13 cellular contexts compared by ENCODE assay signal in the genomic region with DNA sequence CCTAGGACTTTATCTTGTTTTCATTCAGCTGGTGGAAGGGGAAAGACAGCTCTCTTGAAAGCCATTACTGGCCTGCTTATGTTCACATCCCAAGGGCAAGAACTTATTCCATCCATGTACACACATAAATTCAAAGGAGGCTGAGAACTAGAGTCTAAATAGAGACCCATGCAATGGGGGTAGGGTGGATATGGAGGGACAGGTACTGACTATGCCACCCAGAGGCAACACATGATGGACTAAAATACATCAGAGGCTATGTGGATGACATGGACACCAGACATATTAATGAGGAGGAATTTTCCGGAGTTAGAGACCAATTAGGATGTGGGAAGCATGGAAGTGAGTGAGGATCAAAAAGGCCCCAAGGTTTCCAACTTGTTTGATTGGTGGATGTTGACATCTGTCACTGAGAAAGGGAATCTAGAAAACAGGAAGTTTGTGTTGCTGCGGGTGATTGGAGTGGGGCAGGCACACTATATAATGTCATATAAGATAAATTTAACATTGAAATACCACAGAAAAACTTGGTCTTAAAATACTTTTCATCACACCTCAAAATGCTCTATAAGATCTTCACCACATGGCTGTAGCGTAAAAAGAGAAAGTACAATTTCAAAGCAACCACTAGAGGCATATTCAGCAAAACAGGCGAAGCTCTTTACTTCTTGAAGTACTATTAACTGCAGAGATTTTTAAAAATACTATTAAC.
A peak's percentile ranks its signal among the peaks of the same experiment; 100 is the strongest.
DNase-seq lines count a peak whose midpoint lies in the region; ATAC-seq, FAIRE-seq and TF ChIP-seq lines count a peak whose summit lies in the region.
"Had no signal": no experiment of that assay in that cellular context is flagged by ENCODE, and none has a peak within 500 bp of the region (broad histone marks: within the 10 kb centered on the region; RNA-seq: fewer than 3 reads in every experiment).

No MANE protein-coding gene starts in this region.

- no peak overlapping the region for H3K4me3 ChIP-seq in HepG2 (replicated peaks in 1 of 3; ENCODE audit: insufficient read depth in 1 of 3, low read depth in 2 of 3, low read length in 3 of 3)
- no peak overlapping the region for H3K4me3 ChIP-seq in right lobe of liver
- H3K4me3 ChIP-seq in IMR-90 (ENCODE audit: insufficient read depth, low read depth, low read length), result no peak overlapping the region
- H3K4me3 ChIP-seq: lung had no signal

- no peak for FAIRE-seq in HepG2 (lab: Jason Lieb, UNC)
- FAIRE-seq: frontal cortex had no signal

- no peak overlapping the region for H3K4ac ChIP-seq in IMR-90 (ENCODE audit: low read depth, low read length)

- intact Hi-C loops in HepG2 (cut with micrococcal nuclease; ENCODE audit: unreplicated experiment), result no loop called here
- intact Hi-C loops in right lobe of liver (cut with DNase I), result no loop called here
- intact Hi-C loops in IMR-90 (cut with micrococcal nuclease), result no loop called here

- no peaks in the 10 kb centered on the region for H3K79me2 ChIP-seq in HepG2 (ENCODE audit: insufficient read depth, low read length)

- H3K79me1 ChIP-seq in IMR-90 (ENCODE audit: low read depth in 1 of 2, low read length in 2 of 2), result no peaks in the 10 kb centered on the region

- CTCF ChIA-PET in HepG2 (lab: Yijun Ruan, JAX; ENCODE audit: low intra/inter-chr PET ratio, low total read pairs), result no interaction called here
- CTCF ChIA-PET in IMR-90 (lab: Yijun Ruan, JAX), result no interaction called here

- DNase-seq in HepG2 (ENCODE audit: low spot score), result no peak
- DNase-seq in right lobe of liver, result no peak
- DNase-seq in IMR-90, result no peak
- DNase-seq in chondrocyte (ENCODE audit: low spot score), result no peak
- DNase-seq in type B pancreatic cell (ENCODE audit: extremely low spot score, unreplicated experiment), result no peak
- DNase-seq in islet precursor cell, result no peak
- DNase-seq in putamen (ENCODE audit: low spot score), result no peak
- DNase-seq: C1 segment of cervical spinal cord, NCI-H2029 treated with DMSO at 0.1 percent for 48 hours, T-cell had no signal

- H2BK5ac ChIP-seq in IMR-90 (ENCODE audit: low read depth, low read length, poor library complexity, severe bottlenecking), result no peak overlapping the region

- TF ChIP-seq POLR2A in HepG2 (IDR thresholded peaks at IDR 0.05; ENCODE audit: insufficient read depth in 1 of 2, low read depth in 2 of 2, low read length in 2 of 2) (no peak), right lobe of liver (IDR thresholded peaks at IDR 0.05) (no peak), IMR-90 (IDR thresholded peaks at IDR 0.05; ENCODE audit: low read depth, low read length) (no peak)

- H2AFZ ChIP-seq in HepG2 (ENCODE audit: low read length) (no peak overlapping the region), IMR-90 (replicated peaks; ENCODE audit: low read length, poor library complexity) (no peak overlapping the region)

- H2AK9ac ChIP-seq in IMR-90 (replicated peaks; ENCODE audit: low read depth, low read length, poor library complexity), result peak overlapping the region; percentile 37

- 3% methylated on average over 4 of the region's 4 CpGs for whole genome bisulfite sequencing in HepG2 (ENCODE audit: low lambda C conversion rate)
- 60% methylated on average over 4 of the region's 4 CpGs for WGBS in right lobe of liver (ENCODE audit: insufficient coverage, low coverage, low lambda C conversion rate, missing lambda C conversion rate)
- 57% methylated on average over 1 of the region's 4 CpGs; no CpG with 5 or more reads in 1 of the 2 experiments for whole genome bisulfite sequencing in IMR-90 (ENCODE audit: extremely low coverage in 2 of 2, insufficient read length in 1 of 2), 2 experiments

- H3K9me3 Mint-ChIP-seq in chondrocyte (ENCODE audit: low read depth), result no peaks in the 10 kb centered on the region
- H3K9me3 Mint-ChIP-seq in type B pancreatic cell, result no peaks in the 10 kb centered on the region
- H3K9me3 Mint-ChIP-seq: T-cell had no signal

- no peak overlapping the region for H2BK15ac ChIP-seq in IMR-90 (ENCODE audit: low read depth, low read length)

- H3K23ac ChIP-seq in IMR-90 (ENCODE audit: low read depth, low read length), result no peak overlapping the region

- H3K27ac Mint-ChIP-seq in chondrocyte (ENCODE audit: unreplicated experiment) (no peak overlapping the region), type B pancreatic cell (no peak overlapping the region)
- H3K27ac Mint-ChIP-seq: T-cell had no signal

- no peak for TF ChIP-seq EP300 in HepG2 (IDR thresholded peaks at IDR 0.05; ENCODE audit: low read depth in 2 of 2, low read length in 2 of 2)
- TF ChIP-seq EP300 in HepG2 (CRISPR knock-in tag; IDR thresholded peaks at IDR 0.05; ENCODE audit: borderline replicate concordance), result no peak

- H2BK20ac ChIP-seq in IMR-90 (ENCODE audit: low read depth, low read length), result no peak overlapping the region

- no peak overlapping the region for H3K56ac ChIP-seq in IMR-90 (ENCODE audit: extremely low read depth, insufficient read depth, low read length)

- ATAC-seq in HepG2 (peak; percentile 60; the same call in 1 of the 3 replicates), right lobe of liver (no peak), IMR-90 (ENCODE audit: low read depth) (no peak), HG03095 (IDR thresholded peaks at IDR 0.05; ENCODE audit: unreplicated experiment) (no peak)
- ATAC-seq: T-cell had no signal

- H3K27me3 Mint-ChIP-seq in chondrocyte (ENCODE audit: low read depth), result no peaks in the 10 kb centered on the region
- no peaks in the 10 kb centered on the region for H3K27me3 Mint-ChIP-seq in type B pancreatic cell

- H2AK5ac ChIP-seq in IMR-90 (ENCODE audit: low read depth, low read length), result no peak overlapping the region

- TF ChIP-seq CTCF in HepG2 (CRISPR knock-in tag; IDR thresholded peaks at IDR 0.05), result no peak
- no peak for TF ChIP-seq CTCF in right lobe of liver (IDR thresholded peaks at IDR 0.05)
- TF ChIP-seq CTCF in IMR-90 (conservative IDR thresholded peaks at IDR 0.05; ENCODE audit: low read depth, low read length), result no peak
- TF ChIP-seq CTCF in chondrocyte (IDR thresholded peaks at IDR 0.05), result peak; percentile 64
- TF ChIP-seq CTCF in type B pancreatic cell (conservative IDR thresholded peaks at IDR 0.05), result peak; percentile 62

- no peak overlapping the region for H4K91ac ChIP-seq in IMR-90 (ENCODE audit: insufficient read depth, low read depth, low read length)

- H2BK120ac ChIP-seq in IMR-90 (ENCODE audit: low read depth, low read length), result no peak overlapping the region

- H3K4me1 ChIP-seq in HepG2 (ENCODE audit: insufficient read depth, low read length), result no peaks in the 10 kb centered on the region
- H3K4me1 ChIP-seq in right lobe of liver, result no peaks in the 10 kb centered on the region
- no peaks in the 10 kb centered on the region for H3K4me1 ChIP-seq in IMR-90 (ENCODE audit: control insufficient read depth, insufficient read depth, low read length)

- H3K4me1 Mint-ChIP-seq in chondrocyte (ENCODE audit: low read depth), result no peaks in the 10 kb centered on the region
- H3K4me1 Mint-ChIP-seq in type B pancreatic cell (ENCODE audit: unreplicated experiment), result no peaks in the 10 kb centered on the region

- H3K36me3 ChIP-seq in HepG2 (replicated peaks in 1 of 2; ENCODE audit: control insufficient read depth in 1 of 2, insufficient read depth in 2 of 2, low read length in 2 of 2), result no peaks in the 10 kb centered on the region
- no peaks in the 10 kb centered on the region for H3K36me3 ChIP-seq in right lobe of liver
- H3K36me3 ChIP-seq in IMR-90 (ENCODE audit: control insufficient read depth, insufficient read depth, low read length), result no peaks in the 10 kb centered on the region

- no peak overlapping the region for H3K27ac ChIP-seq in HepG2 (ENCODE audit: extremely low read length, insufficient read depth, low read length)
- H3K27ac ChIP-seq in right lobe of liver, result no peak overlapping the region
- no peak overlapping the region for H3K27ac ChIP-seq in IMR-90 (ENCODE audit: insufficient read depth, low read length)

- no peaks in the 10 kb centered on the region for H3K9me1 ChIP-seq in IMR-90 (ENCODE audit: insufficient read depth, low read length)

- H3K4me3 Mint-ChIP-seq in chondrocyte (ENCODE audit: unreplicated experiment) (no peak overlapping the region), type B pancreatic cell (no peak overlapping the region)
- H3K4me3 Mint-ChIP-seq: T-cell had no signal

- H3K9me3 ChIP-seq in HepG2 (ENCODE audit: low read length), result no peaks in the 10 kb centered on the region
- no peaks in the 10 kb centered on the region for H3K9me3 ChIP-seq in right lobe of liver
- H3K9me3 ChIP-seq in IMR-90 (ENCODE audit: control insufficient read depth, insufficient read depth, low read length), result no peaks in the 10 kb centered on the region

- H3K18ac ChIP-seq in IMR-90 (ENCODE audit: low read depth, low read length), result no peak overlapping the region

- H3K36me3 Mint-ChIP-seq in chondrocyte (ENCODE audit: low read depth), result no peaks in the 10 kb centered on the region
- no peaks in the 10 kb centered on the region for H3K36me3 Mint-ChIP-seq in type B pancreatic cell
- H3K36me3 Mint-ChIP-seq: T-cell had no signal

- H3K27me3 ChIP-seq in HepG2 (ENCODE audit: control insufficient read depth in 1 of 2, insufficient read depth in 2 of 2, low read length in 2 of 2), result no peaks in the 10 kb centered on the region
- no peaks in the 10 kb centered on the region for H3K27me3 ChIP-seq in right lobe of liver
- H3K27me3 ChIP-seq in IMR-90 (ENCODE audit: control insufficient read depth, insufficient read depth, low read length), result no peaks in the 10 kb centered on the region

- no peak overlapping the region for H3K14ac ChIP-seq in IMR-90 (replicated peaks; ENCODE audit: low read depth, low read length)

- H3K9ac ChIP-seq in HepG2 (ENCODE audit: insufficient read depth, low read depth, low read length) (no peak overlapping the region), IMR-90 (ENCODE audit: low read depth, low read length) (no peak overlapping the region)

- H3K4me2 ChIP-seq in HepG2 (ENCODE audit: low read depth, low read length) (no peak overlapping the region), IMR-90 (ENCODE audit: low read depth, low read length) (no peak overlapping the region)

- H4K8ac ChIP-seq in IMR-90 (ENCODE audit: low read depth in 2 of 2, low read length in 2 of 2), result no peak overlapping the region

- TF ChIP-seq RAD21 in HepG2 (CRISPR knock-in tag; IDR thresholded peaks at IDR 0.05) (no peak), IMR-90 (IDR thresholded peaks at IDR 0.05; ENCODE audit: low read length) (no peak)

- H4K5ac ChIP-seq in IMR-90 (ENCODE audit: low read depth, low read length), result no peak overlapping the region

- in situ Hi-C loops in HepG2 (cut with HindIII; ENCODE audit: extremely low pct_ligation_motif_present, low pct_unique_long_range_greater_than_20kb), result no loop called here
- in situ Hi-C loops in IMR-90 (cut with MboI; ENCODE audit: low sequenced_read_pairs), result no loop called here

- H4K20me1 ChIP-seq in HepG2 (ENCODE audit: insufficient read depth, low read length) (no peaks in the 10 kb centered on the region), IMR-90 (ENCODE audit: insufficient read depth, low read length) (no peaks in the 10 kb centered on the region)

- BruUV-seq in HepG2 (replicated peaks; lab: Mats Ljungman, UMichigan) (no TSS peak), IMR-90 (replicated peaks; lab: Mats Ljungman, UMichigan) (no TSS peak)

- dilution Hi-C loops in IMR-90 (cut with HindIII; ENCODE audit: low sequenced_read_pairs, unreplicated experiment), result no loop called here

- POLR2A ChIA-PET in HepG2 (lab: Yijun Ruan, JAX), result no interaction called here
- POLR2A ChIA-PET in IMR-90 (lab: Charles Lee; ENCODE audit: unreplicated experiment), result no interaction called here

TF ChIP-seq in IMR-90, 13 proteins besides CTCF, POLR2A, EP300 and RAD21 (continues in another document):
- no peak for TF ChIP-seq BHLHE40 (IDR thresholded peaks at IDR 0.05; ENCODE audit: low read depth, low read length)

Comparison
In these comparisons a context has a peak if more than half of its experiments do, and no peak if none do; other contexts are left out.
1. CTCF ChIP-seq: peak in chondrocyte (single experiment) and type B pancreatic cell (single experiment); none in HepG2 (single experiment), right lobe of liver (0 of 4) and IMR-90 (single experiment).